Comparison of ENCODE assay signal across 12 cellular contexts in genomic region chr17:50195196-50195865, GRCh38. TPM values are rescaled to one million over a fixed set of nuclear protein-coding genes. Genes with fewer than 3 reads are reported as not detected.
DNase-seq lines count a peak whose midpoint lies in the region; FAIRE-seq and TF ChIP-seq lines count a peak whose summit lies in the region.
"Had no signal": no experiment of that assay in that cellular context is flagged by ENCODE, and none has a peak within 500 bp of the region (broad histone marks: within the 10 kb centered on the region; RNA-seq: fewer than 3 reads in every experiment).

No MANE protein-coding gene starts in this region.

- H3K56ac ChIP-seq in H9 (ENCODE audit: insufficient read length, low read depth, low read length) = no peak overlapping the region

- H3K27ac ChIP-seq in H9 (ENCODE audit: insufficient read length, low read depth, low read length) (no peak overlapping the region), kidney (ENCODE audit: low read depth in 2 of 2, low read length in 2 of 2) (no peak overlapping the region), suprapubic skin (peak overlapping the region; percentile 71), Peyer's patch (no peak overlapping the region)
- H3K27ac ChIP-seq: VCaP had no signal

- peaks cover 0 to 74% (median 67%) of the 10 kb centered on the region in 3 experiments; a peak in 5 of 7 replicates for H3K36me3 Mint-ChIP-seq in H9 (ENCODE audit: insufficient read depth in 1 of 3, low read depth in 3 of 3)
- H3K36me3 Mint-ChIP-seq: natural killer cell had no signal

- H3K79me1 ChIP-seq in H9 (ENCODE audit: insufficient read depth, low read depth, low read length, poor library complexity, severe bottlenecking) = no peaks in the 10 kb centered on the region

- WGBS in H9 (ENCODE audit: extremely low coverage, insufficient read length, low lambda C conversion rate) = no CpG with 5 or more reads among the region's 12 CpGs
- WGBS in suprapubic skin = 61% methylated on average over 12 of the region's 12 CpGs

- H3K36me3 ChIP-seq in kidney (ENCODE audit: control insufficient read depth in 1 of 2, insufficient read depth in 2 of 2, low read length in 2 of 2) (peaks cover 0 to 4% of the 10 kb centered on the region in 2 donors), suprapubic skin (peaks cover 55% of the 10 kb centered on the region), Peyer's patch (peaks cover 0 to 53% (median 0%) of the 10 kb centered on the region in 3 donors)

- H3T11ph ChIP-seq in H9 (ENCODE audit: low read length) = no peak overlapping the region

- H3K27me3 ChIP-seq in H9 (ENCODE audit: insufficient read depth, low read length) = no peaks in the 10 kb centered on the region
- no peaks in the 10 kb centered on the region for H3K27me3 ChIP-seq in suprapubic skin
- no peaks in the 10 kb centered on the region for H3K27me3 ChIP-seq in Peyer's patch

- H3K9me3 ChIP-seq in H9 (ENCODE audit: control insufficient read depth, low read depth, low read length) (no peaks in the 10 kb centered on the region), kidney (ENCODE audit: control insufficient read depth in 1 of 2, low read length in 2 of 2) (no peaks in the 10 kb centered on the region), suprapubic skin (no peaks in the 10 kb centered on the region), Peyer's patch (no peaks in the 10 kb centered on the region)

- TF ChIP-seq CTCF in H9 (conservative IDR thresholded peaks at IDR 0.05) (peak; percentile 33; the same call in 1 of the 3 replicates), astrocyte of the cerebellum (IDR thresholded peaks at IDR 0.05; ENCODE audit: low read depth, low read length, missing control alignments) (peak; percentile 34), kidney (IDR thresholded peaks at IDR 0.05; ENCODE audit: borderline replicate concordance, extremely low read depth, insufficient read depth) (no peak), suprapubic skin (IDR thresholded peaks at IDR 0.05) (no peak), Peyer's patch (IDR thresholded peaks at IDR 0.05) (no peak)

- no peak for FAIRE-seq in kidney (lab: Jason Lieb, UNC)

- H2BK15ac ChIP-seq in H9 (ENCODE audit: low read depth, low read length) = no peak overlapping the region

- H3K4ac ChIP-seq in H9 (ENCODE audit: low read depth, low read length) = no peak overlapping the region

- H3K9me3 Mint-ChIP-seq in H9 = no peaks in the 10 kb centered on the region; a peak in 1 of 5 replicates
- H3K9me3 Mint-ChIP-seq: natural killer cell had no signal

- no peaks in the 10 kb centered on the region for H3K27me3 Mint-ChIP-seq in H9 (ENCODE audit: low read depth)

- H3K4me3 Mint-ChIP-seq in H9 = no peak overlapping the region
- H3K4me3 Mint-ChIP-seq: natural killer cell had no signal

- no peak overlapping the region for H3K18ac ChIP-seq in H9 (ENCODE audit: insufficient read length, low read depth, low read length)

- H3K4me1 ChIP-seq in H9 (ENCODE audit: insufficient read depth, low read length) (no peaks in the 10 kb centered on the region), kidney (ENCODE audit: control insufficient read depth in 1 of 2, insufficient read depth in 1 of 2, low read depth in 1 of 2, low read length in 2 of 2) (peaks cover 3 to 5% of the 10 kb centered on the region in 2 donors), suprapubic skin (peaks cover 33% of the 10 kb centered on the region), Peyer's patch (peaks cover 0 to 24% (median 2%) of the 10 kb centered on the region in 4 donors)

- H4K91ac ChIP-seq in H9 (ENCODE audit: insufficient read length, low read depth, low read length) = no peak overlapping the region

- no peak overlapping the region for H4K8ac ChIP-seq in H9 (replicated peaks; ENCODE audit: insufficient read length, low read depth, low read length)

- H3K9ac ChIP-seq in H9 (ENCODE audit: extremely low read depth, insufficient read length, low read length) (no peak overlapping the region), kidney (ENCODE audit: low read length in 2 of 2) (no peak overlapping the region)

- DNase-seq in H9 (no peak), astrocyte of the cerebellum (ENCODE audit: low read depth) (no peak), kidney (peak; percentile 58), suprapubic skin (ENCODE audit: low spot score in 2 of 2) (no peak), foreskin melanocyte (no peak), medulla oblongata (ENCODE audit: extremely low spot score) (no peak), Peyer's patch (no peak)
- DNase-seq: effector memory CD4-positive, alpha-beta T cell; KG1; natural killer cell; stimulated activated CD4-positive, alpha-beta T cell treated with anti-CD3 and anti-CD28 coated beads, Interleukin-2, amount 100 ng/mL, for 24 hours had no signal

- H3K4me3 ChIP-seq in astrocyte of the cerebellum (ENCODE audit: low read depth, low read length) = no peak overlapping the region
- H3K4me3 ChIP-seq in kidney (ENCODE audit: low read length in 2 of 2) = no peak overlapping the region
- no peak overlapping the region for H3K4me3 ChIP-seq in suprapubic skin
- H3K4me3 ChIP-seq in Peyer's patch = no peak overlapping the region

- no peak for TF ChIP-seq POLR2A in suprapubic skin (IDR thresholded peaks at IDR 0.05)
- no peak for TF ChIP-seq POLR2A in Peyer's patch (IDR thresholded peaks at IDR 0.05)

- H2AFZ ChIP-seq in H9 (ENCODE audit: low read length) = no peak overlapping the region

- intact Hi-C loops in kidney (cut with DNase I) = no loop called here

- H2BK20ac ChIP-seq in H9 (ENCODE audit: low read depth, low read length, poor library complexity, severe bottlenecking) = no peak overlapping the region

- peaks cover 2 to 7% of the 10 kb centered on the region in 2 experiments; a peak in 2 of 4 replicates for H3K4me1 Mint-ChIP-seq in H9

- peaks cover 6% of the 10 kb centered on the region for H3K23me2 ChIP-seq in H9 (ENCODE audit: insufficient read length, low read depth, low read length, poor library complexity, severe bottlenecking)

- H2BK5ac ChIP-seq in H9 (ENCODE audit: insufficient read length, low read length) = no peak overlapping the region

- no peak overlapping the region for H2AK5ac ChIP-seq in H9 (ENCODE audit: insufficient read length, low read length)

- no peak overlapping the region for H3K23ac ChIP-seq in H9 (ENCODE audit: insufficient read length, low read depth, low read length)

- in situ Hi-C loops in astrocyte of the cerebellum (cut with HindIII; ENCODE audit: low sequenced_read_pairs) = no loop called here

- no peaks in the 10 kb centered on the region for H4K20me1 ChIP-seq in H9 (ENCODE audit: control insufficient read depth, insufficient read depth, insufficient read length)

- H3K4me2 ChIP-seq in H9 (ENCODE audit: insufficient read depth, insufficient read length, low read length) = no peak overlapping the region

- peak overlapping the region in 1 of 3 experiments; percentile 79; a peak in 2 of 7 replicates for H3K27ac Mint-ChIP-seq in H9
- H3K27ac Mint-ChIP-seq: natural killer cell had no signal

- no peak overlapping the region for H3K14ac ChIP-seq in H9 (ENCODE audit: insufficient read depth, low read length)

- TF ChIP-seq EP300 in suprapubic skin (IDR thresholded peaks at IDR 0.05) = no peak

- no peak overlapping the region for H2BK120ac ChIP-seq in H9 (ENCODE audit: low read depth, low read length, poor library complexity, severe bottlenecking)

- no peak overlapping the region for H4K5ac ChIP-seq in H9 (ENCODE audit: insufficient read length, low read depth, low read length)

- no peaks in the 10 kb centered on the region for H3K79me2 ChIP-seq in H9 (ENCODE audit: insufficient read depth, low read length)

- no peak overlapping the region for H2BK12ac ChIP-seq in H9 (ENCODE audit: insufficient read length, low read depth, low read length)

RNA-seq across cellular contexts. Expression of gene COL1A1, which starts 6.1 kb away (rescaled TPM):
- 104 and 112 TPM in 2 replicates for total RNA-seq in H9 (2021)
- 142 TPM for total RNA-seq in kidney
- polyA plus RNA-seq in kidney (ENCODE audit: insufficient read depth, low read depth, low replicate concordance) = 9.2 TPM
- total RNA-seq in suprapubic skin = 10 to 100 TPM; 19.2 to 56.8 (median 33.1) TPM
- total RNA-seq in Peyer's patch = 100 to 1,000 TPM in 1 of 4 donors, 10 to 100 TPM in 3; 11.3 to 287 (median 31.9) TPM

RNA-seq across cellular contexts. Expression of gene SGCA, which starts 29.5 kb away (rescaled TPM):
- 0.24 TPM in 1 of 2 replicates, not detected in the other for total RNA-seq in H9 (2021)
- 4.2 TPM for total RNA-seq in kidney
- 5.5 TPM for polyA plus RNA-seq in kidney (ENCODE audit: insufficient read depth, low read depth, low replicate concordance)
- 1 to 10 TPM; 2.1 to 5.8 (median 4.0) TPM for total RNA-seq in suprapubic skin
- total RNA-seq in Peyer's patch = 1 to 10 TPM in 3 of 4 donors, not detected in 1; 2.9 to 3.5 (median 3.5) TPM
- total RNA-seq: natural killer cell had no signal

RNA-seq across cellular contexts. Expression of gene PPP1R9B, which starts 44.9 kb away (rescaled TPM):
- total RNA-seq in H9 (2021) (23.0 and 25.8 TPM in 2 replicates), kidney (64.4 TPM), suprapubic skin (10 to 100 TPM; 21.5 to 26.2 (median 23.7) TPM), Peyer's patch (10 to 100 TPM; 18.0 to 40.4 (median 32.9) TPM)
- 17.1 TPM for polyA plus RNA-seq in kidney (ENCODE audit: insufficient read depth, low read depth, low replicate concordance)

Comparison
In these comparisons a context has a peak if more than half of its experiments do, and no peak if none do; other contexts are left out.
1. CTCF ChIP-seq: peak in H9 (single experiment) and astrocyte of the cerebellum (single experiment); none in kidney (single experiment), suprapubic skin (0 of 2) and Peyer's patch (0 of 6).